17 cellular contexts compared by ENCODE assay signal in the genomic region with DNA sequence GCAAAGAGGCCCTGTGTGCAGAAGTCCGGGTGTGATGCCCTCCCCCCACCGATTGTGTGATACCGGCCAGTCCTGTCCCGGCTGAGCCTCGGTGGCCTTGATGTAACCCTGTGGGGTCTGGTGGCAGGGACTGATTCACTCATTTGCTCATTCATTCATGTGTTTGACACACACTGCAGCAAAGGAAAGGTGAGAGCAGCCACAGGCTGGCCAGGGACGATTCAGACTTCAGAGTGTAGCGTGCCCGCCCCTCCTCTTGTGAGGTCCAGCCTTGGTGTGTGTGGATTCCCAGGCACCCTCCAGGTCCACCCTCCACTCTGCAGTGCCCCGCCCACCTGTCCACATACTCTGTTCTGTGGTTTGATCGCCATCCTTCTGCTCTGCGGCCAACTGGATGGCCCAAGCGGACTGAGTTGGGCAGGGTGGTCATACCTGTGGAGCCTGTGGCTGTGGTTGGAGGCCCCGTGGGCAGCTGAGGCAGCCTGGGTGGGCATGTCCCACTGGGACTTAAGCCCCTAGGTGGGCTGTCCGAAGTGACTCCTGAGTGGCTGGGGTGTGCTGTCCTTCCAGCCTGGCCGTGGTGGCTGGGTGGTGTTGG. TPM values are rescaled to one million over a fixed set of nuclear protein-coding genes. Genes with fewer than 3 reads are reported as not detected.
DNase-seq lines count a peak whose midpoint lies in the region; ATAC-seq and TF ChIP-seq lines count a peak whose summit lies in the region.
"Had no signal": no experiment of that assay in that cellular context is flagged by ENCODE, and none has a peak within 500 bp of the region (broad histone marks: within the 10 kb centered on the region; RNA-seq: fewer than 3 reads in every experiment).

No MANE protein-coding gene starts in this region.

- no peak for TF ChIP-seq CTCF in progenitor cell of endocrine pancreas (IDR thresholded peaks at IDR 0.05; ENCODE audit: unreplicated experiment)

- H3K27ac Mint-ChIP-seq in T-helper 2 cell treated with Interferon-gamma antibody and Interleukin-4, amounts not matched to agents 5 μg/mL and 100 μg/mL, for 36 hours = no peak overlapping the region
- H3K27ac Mint-ChIP-seq in central memory CD8-positive, alpha-beta T cell (ENCODE audit: low read depth) = no peak overlapping the region
- H3K27ac Mint-ChIP-seq in progenitor cell of endocrine pancreas = peak overlapping the region; percentile 88

- no peaks in the 10 kb centered on the region for H3K36me3 Mint-ChIP-seq in T-helper 2 cell treated with Interferon-gamma antibody and Interleukin-4, amounts not matched to agents 5 μg/mL and 100 μg/mL, for 36 hours (ENCODE audit: low read depth)
- peaks cover 1% of the 10 kb centered on the region for H3K36me3 Mint-ChIP-seq in central memory CD8-positive, alpha-beta T cell (ENCODE audit: insufficient read depth)
- H3K36me3 Mint-ChIP-seq in progenitor cell of endocrine pancreas (ENCODE audit: insufficient read depth) = no peaks in the 10 kb centered on the region

- H3K4me3 Mint-ChIP-seq in T-helper 2 cell treated with Interferon-gamma antibody and Interleukin-4, amounts not matched to agents 5 μg/mL and 100 μg/mL, for 36 hours = peak overlapping the region; percentile 93
- H3K4me3 Mint-ChIP-seq in central memory CD8-positive, alpha-beta T cell = peak overlapping the region; percentile 90
- H3K4me3 Mint-ChIP-seq in progenitor cell of endocrine pancreas (ENCODE audit: low read depth) = no peak overlapping the region

- no peak for ATAC-seq in central memory CD8-positive, alpha-beta T cell (replicated peaks; ENCODE audit: extremely low read depth, poor library complexity, severe bottlenecking)
- no peak for ATAC-seq in GM18909 (IDR thresholded peaks at IDR 0.05; ENCODE audit: poor library complexity, unreplicated experiment)

- no peaks in the 10 kb centered on the region for H3K9me3 Mint-ChIP-seq in T-helper 2 cell treated with Interferon-gamma antibody and Interleukin-4, amounts not matched to agents 5 μg/mL and 100 μg/mL, for 36 hours
- no peaks in the 10 kb centered on the region for H3K9me3 Mint-ChIP-seq in central memory CD8-positive, alpha-beta T cell
- no peaks in the 10 kb centered on the region for H3K9me3 Mint-ChIP-seq in progenitor cell of endocrine pancreas (ENCODE audit: low read depth)

- DNase-seq in T-helper 2 cell treated with Interferon-gamma antibody and Interleukin-4, amounts not matched to agents 5 μg/mL and 100 μg/mL, for 36 hours (ENCODE audit: low spot score) = no peak
- DNase-seq in T-helper 2 cell (no peak), SW480 (ENCODE audit: low spot score) (peak; percentile 13), progenitor cell of endocrine pancreas (ENCODE audit: low spot score, unreplicated experiment) (no peak), NCI-H2196 (lab: John Stamatoyannopoulos, UW; ENCODE audit: unreplicated experiment) (no peak), C1 segment of cervical spinal cord (lab: John Stamatoyannopoulos, UW) (no peak)
- DNase-seq in central memory CD8-positive, alpha-beta T cell (ENCODE audit: low spot score in 2 of 2) = no peak
- DNase-seq: BE2C, COR-L47, DMS153, Karpas-422, MG63, NCI-H1092, NCI-H226, NCI-H526, OCI-M1 had no signal

- H3K4me1 Mint-ChIP-seq in T-helper 2 cell treated with Interferon-gamma antibody and Interleukin-4, amounts not matched to agents 5 μg/mL and 100 μg/mL, for 36 hours (ENCODE audit: low read depth) = peaks cover 12% of the 10 kb centered on the region
- H3K4me1 Mint-ChIP-seq in central memory CD8-positive, alpha-beta T cell = peaks cover 40% of the 10 kb centered on the region
- H3K4me1 Mint-ChIP-seq in progenitor cell of endocrine pancreas (ENCODE audit: low read depth) = peaks cover 44% of the 10 kb centered on the region

- H3K27me3 Mint-ChIP-seq in T-helper 2 cell treated with Interferon-gamma antibody and Interleukin-4, amounts not matched to agents 5 μg/mL and 100 μg/mL, for 36 hours (ENCODE audit: low read depth) = no peaks in the 10 kb centered on the region
- no peaks in the 10 kb centered on the region for H3K27me3 Mint-ChIP-seq in central memory CD8-positive, alpha-beta T cell
- H3K27me3 Mint-ChIP-seq in progenitor cell of endocrine pancreas = peaks cover 5% of the 10 kb centered on the region

RNA-seq across cellular contexts. Expression of a gene that starts 58.0 kb away (rescaled TPM):
- total RNA-seq in progenitor cell of endocrine pancreas = 3.3 and 4.0 TPM in 2 replicates

RNA-seq across cellular contexts. Expression of a gene that starts 59.3 kb away (rescaled TPM):
- total RNA-seq in progenitor cell of endocrine pancreas = 30.8 and 36.0 TPM in 2 replicates
